Comparison of ENCODE assay signal across 1 cellular context in the genomic region with DNA sequence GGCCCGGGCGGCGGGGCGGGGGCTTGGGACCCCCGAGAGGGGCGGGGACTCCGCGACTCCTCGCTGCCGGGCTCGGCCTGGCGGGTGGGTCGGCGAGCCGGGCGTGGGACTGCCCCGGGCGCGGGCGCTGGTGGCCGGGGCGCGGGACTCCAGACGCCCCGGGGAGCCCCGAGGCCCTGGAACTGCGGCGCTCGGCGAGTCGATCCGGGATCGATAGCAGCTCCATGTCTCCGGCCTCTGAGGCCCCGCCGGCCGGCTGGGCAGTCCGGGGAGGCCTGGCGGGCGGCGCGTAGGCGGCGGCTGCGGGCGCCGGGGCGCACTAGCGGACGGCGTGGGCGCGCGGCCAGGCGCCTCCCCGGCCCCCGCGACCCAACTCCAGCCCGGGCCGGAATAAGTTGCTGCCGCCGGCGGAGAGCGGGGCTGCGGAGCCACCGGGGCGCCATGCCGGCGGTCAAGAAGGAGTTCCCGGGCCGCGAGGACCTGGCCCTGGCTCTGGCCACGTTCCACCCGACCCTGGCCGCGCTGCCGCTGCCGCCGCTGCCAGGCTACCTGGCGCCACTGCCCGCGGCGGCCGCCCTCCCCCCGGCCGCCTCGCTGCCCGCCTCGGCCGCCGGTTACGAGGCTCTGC.
TF ChIP-seq lines count a peak whose summit lies in the region.

No MANE protein-coding gene starts in this region.

TF ChIP-seq in GM23338, 12 proteins besides CTCF, POLR2A, EP300 and RAD21 (continued from another document):
- TF ChIP-seq, protein P1, sequence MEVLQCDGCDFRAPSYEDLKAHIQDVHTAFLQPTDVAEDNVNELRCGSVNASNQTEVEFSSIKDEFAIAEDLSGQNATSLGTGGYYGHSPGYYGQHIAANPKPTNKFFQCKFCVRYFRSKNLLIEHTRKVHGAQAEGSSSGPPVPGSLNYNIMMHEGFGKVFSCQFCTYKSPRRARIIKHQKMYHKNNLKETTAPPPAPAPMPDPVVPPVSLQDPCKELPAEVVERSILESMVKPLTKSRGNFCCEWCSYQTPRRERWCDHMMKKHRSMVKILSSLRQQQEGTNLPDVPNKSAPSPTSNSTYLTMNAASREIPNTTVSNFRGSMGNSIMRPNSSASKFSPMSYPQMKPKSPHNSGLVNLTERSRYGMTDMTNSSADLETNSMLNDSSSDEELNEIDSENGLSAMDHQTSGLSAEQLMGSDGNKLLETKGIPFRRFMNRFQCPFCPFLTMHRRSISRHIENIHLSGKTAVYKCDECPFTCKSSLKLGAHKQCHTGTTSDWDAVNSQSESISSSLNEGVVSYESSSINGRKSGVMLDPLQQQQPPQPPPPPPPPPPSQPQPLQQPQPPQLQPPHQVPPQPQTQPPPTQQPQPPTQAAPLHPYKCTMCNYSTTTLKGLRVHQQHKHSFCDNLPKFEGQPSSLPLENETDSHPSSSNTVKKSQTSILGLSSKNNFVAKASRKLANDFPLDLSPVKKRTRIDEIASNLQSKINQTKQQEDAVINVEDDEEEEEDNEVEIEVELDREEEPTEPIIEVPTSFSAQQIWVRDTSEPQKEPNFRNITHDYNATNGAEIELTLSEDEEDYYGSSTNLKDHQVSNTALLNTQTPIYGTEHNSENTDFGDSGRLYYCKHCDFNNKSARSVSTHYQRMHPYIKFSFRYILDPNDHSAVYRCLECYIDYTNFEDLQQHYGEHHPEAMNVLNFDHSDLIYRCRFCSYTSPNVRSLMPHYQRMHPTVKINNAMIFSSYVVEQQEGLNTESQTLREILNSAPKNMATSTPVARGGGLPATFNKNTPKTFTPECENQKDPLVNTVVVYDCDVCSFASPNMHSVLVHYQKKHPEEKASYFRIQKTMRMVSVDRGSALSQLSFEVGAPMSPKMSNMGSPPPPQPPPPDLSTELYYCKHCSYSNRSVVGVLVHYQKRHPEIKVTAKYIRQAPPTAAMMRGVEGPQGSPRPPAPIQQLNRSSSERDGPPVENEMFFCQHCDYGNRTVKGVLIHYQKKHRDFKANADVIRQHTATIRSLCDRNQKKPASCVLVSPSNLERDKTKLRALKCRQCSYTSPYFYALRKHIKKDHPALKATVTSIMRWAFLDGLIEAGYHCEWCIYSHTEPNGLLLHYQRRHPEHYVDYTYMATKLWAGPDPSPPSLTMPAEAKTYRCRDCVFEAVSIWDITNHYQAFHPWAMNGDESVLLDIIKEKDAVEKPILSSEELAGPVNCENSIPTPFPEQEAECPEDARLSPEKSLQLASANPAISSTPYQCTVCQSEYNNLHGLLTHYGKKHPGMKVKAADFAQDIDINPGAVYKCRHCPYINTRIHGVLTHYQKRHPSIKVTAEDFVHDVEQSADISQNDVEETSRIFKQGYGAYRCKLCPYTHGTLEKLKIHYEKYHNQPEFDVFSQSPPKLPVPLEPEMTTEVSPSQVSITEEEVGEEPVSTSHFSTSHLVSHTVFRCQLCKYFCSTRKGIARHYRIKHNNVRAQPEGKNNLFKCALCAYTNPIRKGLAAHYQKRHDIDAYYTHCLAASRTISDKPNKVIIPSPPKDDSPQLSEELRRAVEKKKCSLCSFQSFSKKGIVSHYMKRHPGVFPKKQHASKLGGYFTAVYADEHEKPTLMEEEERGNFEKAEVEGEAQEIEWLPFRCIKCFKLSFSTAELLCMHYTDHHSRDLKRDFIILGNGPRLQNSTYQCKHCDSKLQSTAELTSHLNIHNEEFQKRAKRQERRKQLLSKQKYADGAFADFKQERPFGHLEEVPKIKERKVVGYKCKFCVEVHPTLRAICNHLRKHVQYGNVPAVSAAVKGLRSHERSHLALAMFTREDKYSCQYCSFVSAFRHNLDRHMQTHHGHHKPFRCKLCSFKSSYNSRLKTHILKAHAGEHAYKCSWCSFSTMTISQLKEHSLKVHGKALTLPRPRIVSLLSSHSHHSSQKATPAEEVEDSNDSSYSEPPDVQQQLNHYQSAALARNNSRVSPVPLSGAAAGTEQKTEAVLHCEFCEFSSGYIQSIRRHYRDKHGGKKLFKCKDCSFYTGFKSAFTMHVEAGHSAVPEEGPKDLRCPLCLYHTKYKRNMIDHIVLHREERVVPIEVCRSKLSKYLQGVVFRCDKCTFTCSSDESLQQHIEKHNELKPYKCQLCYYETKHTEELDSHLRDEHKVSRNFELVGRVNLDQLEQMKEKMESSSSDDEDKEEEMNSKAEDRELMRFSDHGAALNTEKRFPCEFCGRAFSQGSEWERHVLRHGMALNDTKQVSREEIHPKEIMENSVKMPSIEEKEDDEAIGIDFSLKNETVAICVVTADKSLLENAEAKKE (CRISPR knock-in tag; IDR thresholded peaks at IDR 0.05): no peak
- TF ChIP-seq ZNF331 (CRISPR knock-in tag; IDR thresholded peaks at IDR 0.05; ENCODE audit: low read depth) (no peak), ETS1 (IDR thresholded peaks at IDR 0.05) (no peak)
